ENCODE assay signal across 8 cellular contexts in genomic region chr4:168318266-168318895, GRCh38. TPM values are rescaled to one million over a fixed set of nuclear protein-coding genes. Genes with fewer than 3 reads are reported as not detected.
DNase-seq lines count a peak whose midpoint lies in the region; ATAC-seq and TF ChIP-seq lines count a peak whose summit lies in the region.

Gene DDX60 (minus strand): TSS chr4:168318752. CDS start chr4:168311259, 7,493 bp downstream.

- peak within 1 kb of the TSS; percentile 84 for H3K4me3 Mint-ChIP-seq in activated naive CD4-positive, alpha-beta T cell treated with anti-CD3 and anti-CD28 coated beads, Interleukin-2, amount 10 ng/mL, durations not matched to agents 7 days and 5 days

- H3K27me3 ChIP-seq in DND-41 (ENCODE audit: insufficient read depth, low read length, poor library complexity), result no peaks in the 10 kb centered on the region
- no peaks in the 10 kb centered on the region for H3K27me3 ChIP-seq in SJSA1 (replicated peaks)
- no peaks in the 10 kb centered on the region for H3K27me3 ChIP-seq in suprapubic skin

- TF ChIP-seq CTCF in DND-41 (IDR thresholded peaks at IDR 0.05; ENCODE audit: borderline replicate concordance, extremely low read depth, low read length, poor library complexity, severe bottlenecking) (peak; percentile 52), suprapubic skin (IDR thresholded peaks at IDR 0.05) (peak; percentile 36 to 51)

- H3K36me3 ChIP-seq in DND-41 (ENCODE audit: insufficient read depth, low read length) (no peaks in the 10 kb centered on the region; the same call in 1 of the 2 replicates), SJSA1 (no peaks in the 10 kb centered on the region), suprapubic skin (no peaks in the 10 kb centered on the region)

- H3K27ac Mint-ChIP-seq in activated naive CD4-positive, alpha-beta T cell treated with anti-CD3 and anti-CD28 coated beads, Interleukin-2, amount 10 ng/mL, durations not matched to agents 7 days and 5 days, result peak within 1 kb of the TSS; percentile 95

- peak; percentile 1; the same call in 1 of the 2 replicates for TF ChIP-seq RAD21 in Ishikawa (IDR thresholded peaks at IDR 0.05; ENCODE audit: low read depth)

- H3K4me3 ChIP-seq in DND-41 (ENCODE audit: low read depth in 1 of 2, low read length in 2 of 2) (peak within 1 kb of the TSS; percentile 68 to 73), SJSA1 (peak within 1 kb of the TSS; percentile 76), suprapubic skin (peak within 1 kb of the TSS; percentile 65)

- CTCF ChIA-PET in activated naive CD4-positive, alpha-beta T cell treated with anti-CD3 and anti-CD28 coated beads, Interleukin-2, amount 10 ng/mL, durations not matched to agents 7 days and 5 days (lab: Charles Lee), result interaction anchor here (1.4 kb wide), 1 partner anchor 161 kb away, joined by 6 read pairs; the partner anchor contains the start of gene DDX60L

- H3K27ac ChIP-seq in DND-41 (ENCODE audit: low read length), result peak within 1 kb of the TSS; percentile 92
- peak within 1 kb of the TSS; percentile 97 for H3K27ac ChIP-seq in SJSA1
- peak within 1 kb of the TSS; percentile 87 for H3K27ac ChIP-seq in suprapubic skin

- no peak for TF ChIP-seq POLR2A in suprapubic skin (IDR thresholded peaks at IDR 0.05)

- H3K9ac ChIP-seq in DND-41 (ENCODE audit: low read depth, low read length), result peak within 1 kb of the TSS; percentile 87

- H3K4me1 Mint-ChIP-seq in activated naive CD4-positive, alpha-beta T cell treated with anti-CD3 and anti-CD28 coated beads, Interleukin-2, amount 10 ng/mL, durations not matched to agents 7 days and 5 days, result peaks cover 66% of the 10 kb centered on the region

- H3K9me3 ChIP-seq in DND-41 (ENCODE audit: insufficient read depth, low read length, severe bottlenecking) (no peaks in the 10 kb centered on the region), SJSA1 (replicated peaks) (no peaks in the 10 kb centered on the region), suprapubic skin (no peaks in the 10 kb centered on the region)

- WGBS in suprapubic skin, result 0% methylated on average over 19 of the region's 38 CpGs

- H4K20me1 ChIP-seq in DND-41 (ENCODE audit: insufficient read depth, low read length), result no peaks in the 10 kb centered on the region

- H3K9me3 Mint-ChIP-seq in activated naive CD4-positive, alpha-beta T cell treated with anti-CD3 and anti-CD28 coated beads, Interleukin-2, amount 10 ng/mL, durations not matched to agents 7 days and 5 days, result peaks cover 8% of the 10 kb centered on the region

- H3K4me1 ChIP-seq in DND-41 (ENCODE audit: insufficient read depth, low read length), result peaks cover 24% of the 10 kb centered on the region
- peaks cover 16% of the 10 kb centered on the region for H3K4me1 ChIP-seq in SJSA1 (replicated peaks)
- H3K4me1 ChIP-seq in suprapubic skin, result peaks cover 20% of the 10 kb centered on the region

- H3K4me2 ChIP-seq in DND-41 (ENCODE audit: insufficient read depth, low read length), result peak within 1 kb of the TSS; percentile 83

- ATAC-seq in DND-41 (ENCODE audit: insufficient read depth, low read depth), result peak; percentile 97
- ATAC-seq in GM21576 (IDR thresholded peaks at IDR 0.05; ENCODE audit: unreplicated experiment), result peak; percentile 99

- 0 out of 2 replicates have a peak, but pooled peaks cover 5% of the 10 kb centered on the region for H3K79me2 ChIP-seq in DND-41 (ENCODE audit: insufficient read depth, low read length)

- peak within 1 kb of the TSS; percentile 79 for H2AFZ ChIP-seq in DND-41 (ENCODE audit: low read depth, low read length)

- peaks cover 27% of the 10 kb centered on the region for H3K36me3 Mint-ChIP-seq in activated naive CD4-positive, alpha-beta T cell treated with anti-CD3 and anti-CD28 coated beads, Interleukin-2, amount 10 ng/mL, durations not matched to agents 7 days and 5 days

- TF ChIP-seq EP300 in Ishikawa (IDR thresholded peaks at IDR 0.05; ENCODE audit: borderline replicate concordance) (no peak), suprapubic skin (IDR thresholded peaks at IDR 0.05) (no peak)

- peak; percentile 88 for DNase-seq in DND-41
- peak; percentile 73 to 83 for DNase-seq in SJSA1 (ENCODE audit: low read depth in 1 of 2, low spot score in 2 of 2)
- peak; percentile 93 for DNase-seq in activated naive CD4-positive, alpha-beta T cell treated with anti-CD3 and anti-CD28 coated beads, Interleukin-2, amount 10 ng/mL, durations not matched to agents 7 days and 5 days
- peak; percentile 55 for DNase-seq in globus pallidus (ENCODE audit: low spot score)
- peak; percentile 57 for DNase-seq in occipital lobe (lab: John Stamatoyannopoulos, UW)
- DNase-seq in suprapubic skin (ENCODE audit: low spot score in 2 of 2), result peak; percentile 76 to 82

- H3K27me3 Mint-ChIP-seq in activated naive CD4-positive, alpha-beta T cell treated with anti-CD3 and anti-CD28 coated beads, Interleukin-2, amount 10 ng/mL, durations not matched to agents 7 days and 5 days, result peaks cover 8% of the 10 kb centered on the region

TF ChIP-seq in Ishikawa, 13 proteins besides CTCF, POLR2A, EP300 and RAD21:
- TF ChIP-seq TCF12 (IDR thresholded peaks at IDR 0.05; ENCODE audit: low read depth) (peak; percentile 35; the same call in 1 of the 2 replicates), EGR1 (IDR thresholded peaks at IDR 0.05) (no peak), FOXM1 (IDR thresholded peaks at IDR 0.05; ENCODE audit: borderline replicate concordance, low read depth) (no peak), YY1 (IDR thresholded peaks at IDR 0.05; ENCODE audit: low read depth) (no peak), TAF1 (IDR thresholded peaks at IDR 0.05; ENCODE audit: low read depth) (0 out of 2 replicates have a peak, but pooled peaks have one; percentile 23), TEAD4 (IDR thresholded peaks at IDR 0.05) (no peak), CREB1 (IDR thresholded peaks at IDR 0.05; ENCODE audit: low read depth) (no peak), CEBPB (IDR thresholded peaks at IDR 0.05) (no peak)
- TF ChIP-seq, protein P1, sequence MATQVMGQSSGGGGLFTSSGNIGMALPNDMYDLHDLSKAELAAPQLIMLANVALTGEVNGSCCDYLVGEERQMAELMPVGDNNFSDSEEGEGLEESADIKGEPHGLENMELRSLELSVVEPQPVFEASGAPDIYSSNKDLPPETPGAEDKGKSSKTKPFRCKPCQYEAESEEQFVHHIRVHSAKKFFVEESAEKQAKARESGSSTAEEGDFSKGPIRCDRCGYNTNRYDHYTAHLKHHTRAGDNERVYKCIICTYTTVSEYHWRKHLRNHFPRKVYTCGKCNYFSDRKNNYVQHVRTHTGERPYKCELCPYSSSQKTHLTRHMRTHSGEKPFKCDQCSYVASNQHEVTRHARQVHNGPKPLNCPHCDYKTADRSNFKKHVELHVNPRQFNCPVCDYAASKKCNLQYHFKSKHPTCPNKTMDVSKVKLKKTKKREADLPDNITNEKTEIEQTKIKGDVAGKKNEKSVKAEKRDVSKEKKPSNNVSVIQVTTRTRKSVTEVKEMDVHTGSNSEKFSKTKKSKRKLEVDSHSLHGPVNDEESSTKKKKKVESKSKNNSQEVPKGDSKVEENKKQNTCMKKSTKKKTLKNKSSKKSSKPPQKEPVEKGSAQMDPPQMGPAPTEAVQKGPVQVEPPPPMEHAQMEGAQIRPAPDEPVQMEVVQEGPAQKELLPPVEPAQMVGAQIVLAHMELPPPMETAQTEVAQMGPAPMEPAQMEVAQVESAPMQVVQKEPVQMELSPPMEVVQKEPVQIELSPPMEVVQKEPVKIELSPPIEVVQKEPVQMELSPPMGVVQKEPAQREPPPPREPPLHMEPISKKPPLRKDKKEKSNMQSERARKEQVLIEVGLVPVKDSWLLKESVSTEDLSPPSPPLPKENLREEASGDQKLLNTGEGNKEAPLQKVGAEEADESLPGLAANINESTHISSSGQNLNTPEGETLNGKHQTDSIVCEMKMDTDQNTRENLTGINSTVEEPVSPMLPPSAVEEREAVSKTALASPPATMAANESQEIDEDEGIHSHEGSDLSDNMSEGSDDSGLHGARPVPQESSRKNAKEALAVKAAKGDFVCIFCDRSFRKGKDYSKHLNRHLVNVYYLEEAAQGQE (IDR thresholded peaks at IDR 0.05; ENCODE audit: low read depth), result no peak

RNA-seq across cellular contexts. Expression of gene DDX60, which starts in this region (rescaled TPM):
- 10.9 and 13.5 TPM in 2 replicates for total RNA-seq in SJSA1 (2014; rRNA removed; shearing (Covaris generic))
- total RNA-seq in occipital lobe (6.7 TPM), suprapubic skin (10 to 100 TPM in 3 of 4 donors, 1 to 10 TPM in 1; 6.1 to 17.3 (median 15.4) TPM)

Comparison
In these comparisons a context has a peak if more than half of its experiments do, and no peak if none do; other contexts are left out.
1. Peak in every context shown above with its lines: DNase-seq, ATAC-seq, H3K4me3 ChIP-seq and H3K27ac ChIP-seq.